10 cellular contexts compared by ENCODE assay signal in the genomic region with DNA sequence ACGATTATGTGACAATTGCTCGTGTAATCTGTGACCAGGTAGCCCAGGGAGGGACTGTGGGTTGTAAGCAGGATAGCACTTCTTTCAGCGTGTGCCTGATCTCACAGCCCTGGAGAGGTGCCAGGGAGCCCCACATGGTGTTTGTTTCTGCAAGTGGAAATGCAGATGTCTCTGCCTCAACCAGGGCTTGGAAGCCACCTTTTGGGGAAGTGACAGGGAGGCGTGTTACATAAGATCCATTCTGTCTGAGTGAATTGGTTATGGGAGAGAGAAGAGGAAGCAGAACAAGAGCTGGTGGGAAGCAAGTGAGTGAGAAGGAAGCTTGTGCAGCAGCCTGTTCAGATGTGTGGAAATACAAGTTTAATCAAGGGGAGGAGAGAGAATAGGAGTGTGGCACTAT.
DNase-seq lines count a peak whose midpoint lies in the region; ATAC-seq and TF ChIP-seq lines count a peak whose summit lies in the region.
"Had no signal": no experiment of that assay in that cellular context is flagged by ENCODE, and none has a peak within 500 bp of the region (broad histone marks: within the 10 kb centered on the region; RNA-seq: fewer than 3 reads in every experiment).

No MANE protein-coding gene starts in this region.

- H3K4me1 Mint-ChIP-seq in WTC11, result no peaks in the 10 kb centered on the region
- H3K4me1 Mint-ChIP-seq: IgD-negative memory B cell had no signal

- peaks cover 13% of the 10 kb centered on the region for H3K9me3 Mint-ChIP-seq in WTC11

- no peaks in the 10 kb centered on the region for H3K27me3 ChIP-seq in right cardiac atrium (ENCODE audit: control insufficient read depth, insufficient read depth)
- H3K27me3 ChIP-seq: SJSA1 had no signal

- intact Hi-C loops in right cardiac atrium (cut with DNase I), result no loop called here

- H3K4me3 ChIP-seq in right cardiac atrium (ENCODE audit: low read length), result no peak overlapping the region
- H3K4me3 ChIP-seq: SJSA1 had no signal

- POLR2A ChIA-PET in WTC11 (lab: Charles Lee), result interaction anchor here (0.8 kb wide), 1 partner anchor 175 kb away, joined by 9 read pairs; no protein-coding TSS in a partner anchor

- H3K36me3 Mint-ChIP-seq in WTC11, result 0 out of 2 replicates have a peak, but pooled peaks cover 7% of the 10 kb centered on the region

- CTCF ChIA-PET in WTC11 (lab: Charles Lee), result interaction anchor here (1.5 kb wide), 1 partner anchor 64 kb away, joined by 3 read pairs; no protein-coding TSS in a partner anchor

- H3K27ac Mint-ChIP-seq in WTC11, result no peak overlapping the region
- H3K27ac Mint-ChIP-seq: IgD-negative memory B cell had no signal

- no peaks in the 10 kb centered on the region; the same call in none of the 2 replicates for H3K27me3 Mint-ChIP-seq in WTC11 (ENCODE audit: low read depth)
- H3K27me3 Mint-ChIP-seq: IgD-negative memory B cell had no signal

- no peaks in the 10 kb centered on the region for H3K9me3 ChIP-seq in right cardiac atrium (ENCODE audit: control insufficient read depth, low read length)
- H3K9me3 ChIP-seq: SJSA1 had no signal

- TF ChIP-seq CTCF in WTC11 (IDR thresholded peaks at IDR 0.05), result no peak

- no peak overlapping the region for H3K4me3 Mint-ChIP-seq in WTC11
- H3K4me3 Mint-ChIP-seq: IgD-negative memory B cell had no signal

- ATAC-seq in right cardiac atrium, result peak; percentile 51 to 62
- no peak for ATAC-seq in HG03442 (IDR thresholded peaks at IDR 0.05; ENCODE audit: unreplicated experiment)
- ATAC-seq in WTC11, result no peak

- no peaks in the 10 kb centered on the region for H3K4me1 ChIP-seq in right cardiac atrium (ENCODE audit: control insufficient read depth, insufficient read depth, low read length)
- H3K4me1 ChIP-seq: SJSA1 had no signal

- H3K27ac ChIP-seq in right cardiac atrium (ENCODE audit: low read length), result no peak overlapping the region
- H3K27ac ChIP-seq: SJSA1 had no signal

- 19% methylated on average over 4 of the region's 4 CpGs for WGBS in right cardiac atrium

- DNase-seq in NCI-H1092 (lab: John Stamatoyannopoulos, UW), result peak; percentile 12
- DNase-seq in NCI-H1092 treated with DMSO at 0.1 percent for 48 hours (lab: John Stamatoyannopoulos, UW), result no peak
- peak; percentile 90 for DNase-seq in SIG-M5 (lab: John Stamatoyannopoulos, UW)
- peak; percentile 57 to 85 (median 83) for DNase-seq in right cardiac atrium
- DNase-seq in superior temporal gyrus (ENCODE audit: extremely low spot score), result peak; percentile 80
- no peak for DNase-seq in foreskin melanocyte
- DNase-seq in WTC11 (ENCODE audit: low spot score), result no peak

TF ChIP-seq in WTC11, 78 proteins besides CTCF, POLR2A, EP300 and RAD21:
- TF ChIP-seq ZNF121 (CRISPR knock-in tag; IDR thresholded peaks at IDR 0.05) (no peak), GTF2I (CRISPR knock-in tag; conservative IDR thresholded peaks at IDR 0.05) (no peak), PRRX2 (CRISPR knock-in tag; IDR thresholded peaks at IDR 0.05) (no peak), SMAD3 (CRISPR knock-in tag; IDR thresholded peaks at IDR 0.05; ENCODE audit: borderline replicate concordance) (no peak), ELF4 (CRISPR knock-in tag; IDR thresholded peaks at IDR 0.05; ENCODE audit: low read depth) (no peak), E2F4 (CRISPR knock-in tag; IDR thresholded peaks at IDR 0.05; ENCODE audit: borderline replicate concordance, low read depth) (no peak), AR (CRISPR knock-in tag; IDR thresholded peaks at IDR 0.05) (no peak), FOXK1 (CRISPR knock-in tag; IDR thresholded peaks at IDR 0.05) (no peak), NFATC4 (CRISPR knock-in tag; IDR thresholded peaks at IDR 0.05) (no peak), MYBL2 (CRISPR knock-in tag; IDR thresholded peaks at IDR 0.05) (no peak), JUN (CRISPR knock-in tag; IDR thresholded peaks at IDR 0.05) (no peak), NFYB (CRISPR knock-in tag; conservative IDR thresholded peaks at IDR 0.05; ENCODE audit: low read depth) (no peak), HMGA2 (CRISPR knock-in tag; IDR thresholded peaks at IDR 0.05) (no peak), STAT6 (CRISPR knock-in tag; conservative IDR thresholded peaks at IDR 0.05; ENCODE audit: low read depth) (no peak), ZNF396 (CRISPR knock-in tag; IDR thresholded peaks at IDR 0.05; ENCODE audit: borderline replicate concordance) (no peak)
- TF ChIP-seq, protein P1, sequence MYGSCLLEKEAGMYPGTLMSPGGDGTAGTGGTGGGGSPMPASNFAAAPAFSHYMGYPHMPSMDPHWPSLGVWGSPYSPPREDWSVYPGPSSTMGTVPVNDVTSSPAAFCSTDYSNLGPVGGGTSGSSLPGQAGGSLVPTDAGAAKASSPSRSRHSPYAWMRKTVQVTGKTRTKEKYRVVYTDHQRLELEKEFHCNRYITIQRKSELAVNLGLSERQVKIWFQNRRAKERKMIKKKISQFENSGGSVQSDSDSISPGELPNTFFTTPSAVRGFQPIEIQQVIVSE (CRISPR knock-in tag; IDR thresholded peaks at IDR 0.05; ENCODE audit: borderline replicate concordance), result no peak
- TF ChIP-seq, protein P2, sequence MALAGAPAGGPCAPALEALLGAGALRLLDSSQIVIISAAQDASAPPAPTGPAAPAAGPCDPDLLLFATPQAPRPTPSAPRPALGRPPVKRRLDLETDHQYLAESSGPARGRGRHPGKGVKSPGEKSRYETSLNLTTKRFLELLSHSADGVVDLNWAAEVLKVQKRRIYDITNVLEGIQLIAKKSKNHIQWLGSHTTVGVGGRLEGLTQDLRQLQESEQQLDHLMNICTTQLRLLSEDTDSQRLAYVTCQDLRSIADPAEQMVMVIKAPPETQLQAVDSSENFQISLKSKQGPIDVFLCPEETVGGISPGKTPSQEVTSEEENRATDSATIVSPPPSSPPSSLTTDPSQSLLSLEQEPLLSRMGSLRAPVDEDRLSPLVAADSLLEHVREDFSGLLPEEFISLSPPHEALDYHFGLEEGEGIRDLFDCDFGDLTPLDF (CRISPR knock-in tag; IDR thresholded peaks at IDR 0.05), result no peak

Comparison
In these comparisons a context has a peak if more than half of its experiments do, and no peak if none do; other contexts are left out.
1. DNase-seq: peak in NCI-H1092 (single experiment), SIG-M5 (single experiment), right cardiac atrium (3 of 3) and superior temporal gyrus (single experiment); none in NCI-H1092 treated with DMSO at 0.1 percent for 48 hours (single experiment), foreskin melanocyte (single experiment) and WTC11 (single experiment).
2. ATAC-seq: peak in right cardiac atrium (2 of 2); none in HG03442 (single experiment) and WTC11 (single experiment).